19 cellular contexts compared by ENCODE assay signal in genomic region chr14:97655169-97655948, GRCh38.
DNase-seq lines count a peak whose midpoint lies in the region; ATAC-seq, FAIRE-seq and TF ChIP-seq lines count a peak whose summit lies in the region.
"Had no signal": no experiment of that assay in that cellular context is flagged by ENCODE, and none has a peak within 500 bp of the region (broad histone marks: within the 10 kb centered on the region; RNA-seq: fewer than 3 reads in every experiment).

No MANE protein-coding gene starts in this region.

- no peaks in the 10 kb centered on the region for H3K27me3 Mint-ChIP-seq in stimulated activated naive CD8-positive, alpha-beta T cell treated with anti-CD3 and anti-CD28 coated beads, Interleukin-15, amount 100 ng/mL, for 72 hours

- no peak for TF ChIP-seq CTCF in right atrium auricular region (IDR thresholded peaks at IDR 0.05)
- no peak for TF ChIP-seq CTCF in bronchial epithelial cell (IDR thresholded peaks at IDR 0.05; ENCODE audit: insufficient read depth, low read length, severe bottlenecking)
- no peak for TF ChIP-seq CTCF in ovary (IDR thresholded peaks at IDR 0.05)

- no peak for FAIRE-seq in bronchial epithelial cell (lab: Jason Lieb, UNC)
- FAIRE-seq: islet of Langerhans had no signal

- no peak overlapping the region for H3K4me3 ChIP-seq in right atrium auricular region
- no peak overlapping the region for H3K4me3 ChIP-seq in bronchial epithelial cell (ENCODE audit: low read depth, low read length)
- no peak overlapping the region for H3K4me3 ChIP-seq in ovary
- H3K4me3 ChIP-seq: tibial artery had no signal

- H3K27ac Mint-ChIP-seq in stimulated activated naive CD8-positive, alpha-beta T cell treated with anti-CD3 and anti-CD28 coated beads, Interleukin-15, amount 100 ng/mL, for 72 hours, result peak overlapping the region in 1 of 2 donors; percentile 28
- H3K27ac Mint-ChIP-seq: activated naive CD4-positive, alpha-beta T cell treated with anti-CD3 and anti-CD28 coated beads for 36 hours; natural killer cell treated with Interleukin-12 subunit alpha and Interleukin-12 subunit beta and Interleukin-15 and Interleukin-18, amount 100 ng/mL, for 72 hours; stimulated activated effector memory CD8-positive, alpha-beta T cell treated with anti-CD3 and anti-CD28 coated beads, Interleukin-12 subunit alpha, Interleukin-12 subunit beta, amount 100 ng/mL, for 72 hours had no signal

- ATAC-seq in Right ventricle myocardium superior (ENCODE audit: poor library complexity), result peak; percentile 69
- ATAC-seq in stimulated activated naive CD8-positive, alpha-beta T cell treated with anti-CD3 and anti-CD28 coated beads, Interleukin-15, amount 100 ng/mL, for 72 hours, result no peak
- ATAC-seq: natural killer cell treated with Interleukin-12 subunit alpha and Interleukin-12 subunit beta and Interleukin-15 and Interleukin-18, amount 100 ng/mL, for 72 hours; stimulated activated effector memory CD8-positive, alpha-beta T cell treated with anti-CD3 and anti-CD28 coated beads, Interleukin-12 subunit alpha, Interleukin-12 subunit beta, amount 100 ng/mL, for 72 hours had no signal

- TF ChIP-seq EP300 in ovary (IDR thresholded peaks at IDR 0.05), result no peak

- TF ChIP-seq POLR2A in ovary (IDR thresholded peaks at IDR 0.05), result no peak

- DNase-seq in Right ventricle myocardium superior, result no peak
- no peak for DNase-seq in right atrium auricular region (ENCODE audit: low spot score)
- peak; percentile 21 for DNase-seq in bronchial epithelial cell (ENCODE audit: low read depth)
- peak; percentile 72 for DNase-seq in iPS-NIHi7 (ENCODE audit: extremely low spot score)
- no peak for DNase-seq in NCI-H2081 (lab: John Stamatoyannopoulos, UW)
- DNase-seq in stimulated activated naive CD8-positive, alpha-beta T cell treated with anti-CD3 and anti-CD28 coated beads, Interleukin-15, amount 100 ng/mL, for 72 hours, result no peak
- DNase-seq in dermis blood vessel endothelial cell, result no peak
- DNase-seq in ovary, result no peak
- DNase-seq: activated naive CD4-positive, alpha-beta T cell treated with anti-CD3 and anti-CD28 coated beads for 36 hours; activated T-cell treated with anti-CD3 and anti-CD28 coated beads for 4 hours; C1 segment of cervical spinal cord; DMS 273 treated with DMSO at 0.1 percent for 48 hours; NCI-H146; NK-92 treated with Interleukin-12 subunit alpha and Interleukin-12 subunit beta, amount 100 ng/mL, for 24 hours; T-helper 1 cell; tibial artery had no signal

- H3K27ac ChIP-seq in right atrium auricular region (no peak overlapping the region), ovary (no peak overlapping the region)
- H3K27ac ChIP-seq: tibial artery had no signal

- intact Hi-C loops in Right ventricle myocardium superior (cut with DNase I) (no loop called here), ovary (cut with DNase I) (no loop called here)

- H3K9me3 ChIP-seq in right atrium auricular region (no peaks in the 10 kb centered on the region), ovary (no peaks in the 10 kb centered on the region)
- H3K9me3 ChIP-seq: tibial artery had no signal

- H3K9me3 Mint-ChIP-seq in stimulated activated naive CD8-positive, alpha-beta T cell treated with anti-CD3 and anti-CD28 coated beads, Interleukin-15, amount 100 ng/mL, for 72 hours, result peaks cover 0 to 8% of the 10 kb centered on the region in 2 donors
- H3K9me3 Mint-ChIP-seq: activated naive CD4-positive, alpha-beta T cell treated with anti-CD3 and anti-CD28 coated beads for 36 hours; natural killer cell treated with Interleukin-12 subunit alpha and Interleukin-12 subunit beta and Interleukin-15 and Interleukin-18, amount 100 ng/mL, for 72 hours; stimulated activated effector memory CD8-positive, alpha-beta T cell treated with anti-CD3 and anti-CD28 coated beads, Interleukin-12 subunit alpha, Interleukin-12 subunit beta, amount 100 ng/mL, for 72 hours had no signal

- H3K4me1 ChIP-seq in right atrium auricular region (no peaks in the 10 kb centered on the region), ovary (ENCODE audit: insufficient read depth) (no peaks in the 10 kb centered on the region)
- H3K4me1 ChIP-seq: tibial artery had no signal

- H3K4me3 Mint-ChIP-seq in stimulated activated naive CD8-positive, alpha-beta T cell treated with anti-CD3 and anti-CD28 coated beads, Interleukin-15, amount 100 ng/mL, for 72 hours, result no peak overlapping the region
- H3K4me3 Mint-ChIP-seq: activated naive CD4-positive, alpha-beta T cell treated with anti-CD3 and anti-CD28 coated beads for 36 hours; natural killer cell treated with Interleukin-12 subunit alpha and Interleukin-12 subunit beta and Interleukin-15 and Interleukin-18, amount 100 ng/mL, for 72 hours; stimulated activated effector memory CD8-positive, alpha-beta T cell treated with anti-CD3 and anti-CD28 coated beads, Interleukin-12 subunit alpha, Interleukin-12 subunit beta, amount 100 ng/mL, for 72 hours had no signal

- no peaks in the 10 kb centered on the region for H3K27me3 ChIP-seq in right atrium auricular region
- no peaks in the 10 kb centered on the region for H3K27me3 ChIP-seq in bronchial epithelial cell (ENCODE audit: control insufficient read depth, insufficient read depth, low read length)
- no peaks in the 10 kb centered on the region for H3K27me3 ChIP-seq in ovary
- H3K27me3 ChIP-seq: tibial artery had no signal

- WGBS in ovary, 3 donors, result 33 to 44% (median 37%) methylated on average over 5 of the region's 5 CpGs

- H3K36me3 ChIP-seq in right atrium auricular region, result no peaks in the 10 kb centered on the region
- no peaks in the 10 kb centered on the region for H3K36me3 ChIP-seq in bronchial epithelial cell (ENCODE audit: control insufficient read depth, insufficient read depth, low read length)
- no peaks in the 10 kb centered on the region for H3K36me3 ChIP-seq in ovary
- H3K36me3 ChIP-seq: tibial artery had no signal

- H3K4me1 Mint-ChIP-seq in stimulated activated naive CD8-positive, alpha-beta T cell treated with anti-CD3 and anti-CD28 coated beads, Interleukin-15, amount 100 ng/mL, for 72 hours, result peaks cover 9% of the 10 kb centered on the region

Comparison
In these comparisons a context has a peak if more than half of its experiments do, and no peak if none do; other contexts are left out.
1. DNase-seq: peak in bronchial epithelial cell (single experiment) and iPS-NIHi7 (single experiment); none in Right ventricle myocardium superior (single experiment), right atrium auricular region (single experiment), NCI-H2081 (0 of 2), stimulated activated naive CD8-positive, alpha-beta T cell treated with anti-CD3 and anti-CD28 coated beads, Interleukin-15, amount 100 ng/mL, for 72 hours (0 of 2), dermis blood vessel endothelial cell (single experiment) and ovary (0 of 5).